ENCODE assay signal across 8 cellular contexts in the genomic region with DNA sequence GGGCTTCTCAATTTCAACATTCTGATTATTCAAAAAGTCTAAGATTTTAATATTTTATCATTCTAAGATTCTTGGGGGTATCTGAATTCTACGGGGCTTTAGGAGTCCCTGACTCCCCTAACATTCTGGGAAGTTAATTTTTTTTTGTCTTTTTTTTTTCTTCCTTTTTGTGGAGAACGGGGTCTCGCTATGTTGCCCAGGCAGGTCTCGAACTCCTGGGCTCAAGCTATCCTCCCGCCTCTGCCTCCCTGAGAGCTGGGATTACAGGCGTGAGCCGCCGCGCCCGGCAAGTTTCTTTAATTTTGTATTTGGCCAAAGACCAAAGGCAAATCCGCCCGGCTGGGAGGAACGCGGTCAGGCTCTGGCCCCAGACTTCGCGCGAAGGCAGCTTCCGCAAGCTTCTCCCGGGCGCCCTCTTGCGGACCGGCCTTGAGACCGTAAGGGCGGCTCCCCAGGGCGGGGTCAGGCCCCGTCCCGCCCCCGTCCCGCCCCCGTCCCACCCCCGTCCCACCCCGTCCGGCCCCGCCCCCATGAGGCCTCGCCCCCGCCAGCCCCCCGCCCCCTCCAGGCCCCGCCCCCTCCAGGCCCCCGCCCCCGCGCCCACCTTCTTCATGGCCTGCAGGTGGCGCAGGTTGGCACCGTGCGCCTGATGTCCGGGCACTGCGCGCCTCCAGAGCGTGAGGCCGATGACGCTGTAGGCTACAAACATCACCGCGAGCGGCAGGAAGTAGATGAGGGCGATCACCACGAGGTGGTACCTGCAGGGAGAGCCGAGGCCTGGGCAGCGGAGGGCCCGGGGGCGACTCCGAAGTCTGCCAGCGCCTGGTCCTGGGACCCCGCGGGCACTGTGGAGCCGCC. TPM values are rescaled to one million over a fixed set of nuclear protein-coding genes. Genes with fewer than 3 reads are reported as not detected.
DNase-seq lines count a peak whose midpoint lies in the region; ATAC-seq and TF ChIP-seq lines count a peak whose summit lies in the region.

No MANE protein-coding gene starts in this region.

- H3K27me3 ChIP-seq in CD8-positive, alpha-beta T cell (ENCODE audit: insufficient read depth, low read length) = no peaks in the 10 kb centered on the region
- H3K27me3 ChIP-seq in lung (ENCODE audit: control insufficient read depth, insufficient read depth) = no peaks in the 10 kb centered on the region

- 3 to 4% methylated on average over 40 to 62 of the region's 64 CpGs for WGBS in lung, 2 donors

- intact Hi-C loops in CD8-positive, alpha-beta T cell (cut with DNase I, micrococcal nuclease) = loop anchor here (1.0 to 10.0 kb wide), 15 partner anchors 16 to 1066 kb away; a partner anchor contains a TSS

- H3K27ac ChIP-seq in CD8-positive, alpha-beta T cell (ENCODE audit: low read depth, low read length) = peak overlapping the region; percentile 75
- peak overlapping the region; percentile 65 to 85 for H3K27ac ChIP-seq in lung (ENCODE audit: low read depth in 1 of 2, low read length in 1 of 2)

- no peaks in the 10 kb centered on the region for H3K27me3 Mint-ChIP-seq in CD8-positive, alpha-beta T cell (ENCODE audit: low read depth)

- H3K4me1 Mint-ChIP-seq in CD8-positive, alpha-beta T cell (ENCODE audit: low read depth) = peaks cover 20% of the 10 kb centered on the region

- H3K4me3 Mint-ChIP-seq in CD8-positive, alpha-beta T cell = peak overlapping the region; percentile 49

- peaks cover 18% of the 10 kb centered on the region for H3K4me1 ChIP-seq in CD8-positive, alpha-beta T cell (ENCODE audit: insufficient read depth, low read length)
- peaks cover 0 to 17% of the 10 kb centered on the region in 2 donors for H3K4me1 ChIP-seq in lung (ENCODE audit: control insufficient read depth in 2 of 2, insufficient read depth in 2 of 2, low read length in 2 of 2)

- DNase-seq in CD8-positive, alpha-beta T cell = peak; percentile 77 to 93 (median 89)
- DNase-seq in NCI-H69 (lab: John Stamatoyannopoulos, UW) (peak; percentile 94), dermis microvascular lymphatic vessel endothelial cell (ENCODE audit: low read depth in 2 of 2) (peak; percentile 76 to 91), lung (ENCODE audit: low spot score) (peak; percentile 94)
- DNase-seq in activated CD4-positive, alpha-beta T cell treated with anti-CD3 and anti-CD28 coated beads, Interleukin-2, amount 50 U/mL, for 4 hours = peak; percentile 82 to 85
- DNase-seq in stimulated activated CD4-positive, alpha-beta T cell treated with anti-CD3 and anti-CD28 coated beads, TNF-alpha, amount 100 ng/mL, for 24 hours (ENCODE audit: low read depth in 3 of 3) = peak; percentile 74 to 87 (median 77)

- TF ChIP-seq CTCF in CD8-positive, alpha-beta T cell (IDR thresholded peaks at IDR 0.05) = peak; percentile 72
- TF ChIP-seq CTCF in lung (IDR thresholded peaks at IDR 0.05; ENCODE audit: control extremely low read depth, extremely low read depth) = peak; percentile 49

- peak overlapping the region; percentile 94 for H3K27ac Mint-ChIP-seq in CD8-positive, alpha-beta T cell

- ATAC-seq in CD8-positive, alpha-beta T cell = peak; percentile 88
- ATAC-seq in GM19395 (IDR thresholded peaks at IDR 0.05; ENCODE audit: unreplicated experiment) (peak; percentile 76), HG03521 (IDR thresholded peaks at IDR 0.05; ENCODE audit: unreplicated experiment) (peak; percentile 74), lung (ENCODE audit: insufficient read depth, low FRiP score) (peak; percentile 91)

- CTCF ChIA-PET in CD8-positive, alpha-beta T cell (lab: Charles Lee) = interaction anchor here (0.6 to 5.9 kb wide), 23 partner anchors 8 to 228 kb away, joined by 3 to 51 read pairs (median 5); a partner anchor contains a TSS

- no peaks in the 10 kb centered on the region for H3K9me3 ChIP-seq in CD8-positive, alpha-beta T cell (ENCODE audit: low read length)
- no peaks in the 10 kb centered on the region for H3K9me3 ChIP-seq in lung (ENCODE audit: control insufficient read depth in 2 of 2, insufficient read depth in 1 of 2, low read length in 1 of 2)

- peaks cover 2% of the 10 kb centered on the region for H3K9me3 Mint-ChIP-seq in CD8-positive, alpha-beta T cell

- POLR2A ChIA-PET in CD8-positive, alpha-beta T cell (lab: Charles Lee) = interaction anchor here (0.6 to 1.5 kb wide), 7 partner anchors 10 to 179 kb away, joined by 3 to 5 read pairs (median 3); no protein-coding TSS in a partner anchor

- H3K4me3 ChIP-seq in CD8-positive, alpha-beta T cell (ENCODE audit: low read depth, low read length) = peak overlapping the region; percentile 49
- H3K4me3 ChIP-seq in lung = peak overlapping the region; percentile 11

- no peaks in the 10 kb centered on the region for H3K36me3 ChIP-seq in CD8-positive, alpha-beta T cell (ENCODE audit: insufficient read depth, low read length)
- H3K36me3 ChIP-seq in lung (ENCODE audit: control insufficient read depth in 2 of 2, insufficient read depth in 2 of 2, low read length in 2 of 2) = peaks cover 0 to 1% of the 10 kb centered on the region in 2 donors

- H3K36me3 Mint-ChIP-seq in CD8-positive, alpha-beta T cell = peaks cover 10% of the 10 kb centered on the region

RNA-seq across cellular contexts. Expression of a gene that starts 8.2 kb away (rescaled TPM):
- not detected for total RNA-seq in CD8-positive, alpha-beta T cell
- under 0.01 and 0.63 TPM in 2 replicates for total RNA-seq in dermis microvascular lymphatic vessel endothelial cell
- total RNA-seq in lung = under 1 TPM; 0.28 to 0.83 TPM
- polyA plus RNA-seq in lung = under 1 TPM; 0.42 to 0.57 TPM

RNA-seq across cellular contexts. Expression of a gene that starts 42.7 kb away (rescaled TPM):
- 1 to 10 TPM; 1.9 to 2.6 TPM for total RNA-seq in CD8-positive, alpha-beta T cell
- total RNA-seq in dermis microvascular lymphatic vessel endothelial cell = 65.1 and 150 TPM in 2 replicates
- 10 to 100 TPM; 44.3 to 63.0 TPM for total RNA-seq in lung
- 10 to 100 TPM; 47.0 to 68.4 TPM for polyA plus RNA-seq in lung

Comparison
In these comparisons a context has a peak if more than half of its experiments do, and no peak if none do; other contexts are left out.
1. Peak in every context shown above with its lines: DNase-seq, ATAC-seq, H3K4me3 ChIP-seq and H3K27ac ChIP-seq.
2. RNA of a gene that starts 42.7 kb away (total RNA-seq): 65.1 to 150 TPM in dermis microvascular lymphatic vessel endothelial cell and 44.3 to 63.0 TPM in lung; 1.9 to 2.6 TPM in CD8-positive, alpha-beta T cell; every median in the first group is over 10 times any median in the second.